Comparison of ENCODE assay signal across 9 cellular contexts in genomic region chr9:128250839-128251558, GRCh38. TPM values are rescaled to one million over a fixed set of nuclear protein-coding genes. Genes with fewer than 3 reads are reported as not detected.
DNase-seq lines count a peak whose midpoint lies in the region; ATAC-seq, FAIRE-seq and TF ChIP-seq lines count a peak whose summit lies in the region.
"Had no signal": no experiment of that assay in that cellular context is flagged by ENCODE, and none has a peak within 500 bp of the region (broad histone marks: within the 10 kb centered on the region; RNA-seq: fewer than 3 reads in every experiment).

No MANE protein-coding gene starts in this region.

- no peak for TF ChIP-seq EP300 in GM12878 (IDR thresholded peaks at IDR 0.05; ENCODE audit: borderline replicate concordance in 1 of 2, control insufficient read depth in 1 of 2, low read depth in 2 of 2, low read length in 2 of 2)

- H3K9me3 ChIP-seq in GM12878 (replicated peaks; ENCODE audit: control insufficient read depth, insufficient read depth, low read length) (no peaks in the 10 kb centered on the region), mononuclear cell (ENCODE audit: low read depth, low read length) (no peaks in the 10 kb centered on the region)

- H3K4me2 ChIP-seq in GM12878 (ENCODE audit: control insufficient read depth, insufficient read depth) = peak overlapping the region; percentile 58

- H3K4me3 Mint-ChIP-seq in CD14-positive monocyte = peak overlapping the region; percentile 56 to 92

- BruUV-seq in GM12878 (replicated peaks; lab: Mats Ljungman, UMichigan) = no TSS peak

- DNase-seq in CD14-positive monocyte (ENCODE audit: low spot score) (no peak), GM12878 (ENCODE audit: low read depth, low spot score) (no peak), medulla oblongata (ENCODE audit: extremely low spot score) (no peak), germinal center (ENCODE audit: low spot score) (no peak), NCI-H774 (lab: John Stamatoyannopoulos, UW) (no peak), NCI-H69 (lab: John Stamatoyannopoulos, UW) (no peak)

- CTCF ChIA-PET in GM12878 (lab: Yijun Ruan, JAX) = interaction anchor here (0.7 to 1.8 kb wide), 4 partner anchors 8 to 90 kb away, joined by 3 to 9 read pairs (median 3); no protein-coding TSS in a partner anchor

- peak; percentile 14 for ATAC-seq in HG02623 (IDR thresholded peaks at IDR 0.05; ENCODE audit: unreplicated experiment)
- ATAC-seq in GM12878 = no peak

- H3K4me3 ChIP-seq in GM12878 (peak overlapping the region; percentile 64; the same call in 1 of the 2 replicates), mononuclear cell (ENCODE audit: low read length) (peak overlapping the region; percentile 34)

- H3K9ac ChIP-seq in GM12878 (ENCODE audit: control insufficient read depth, insufficient read depth, low read length) = no peak overlapping the region

- peak overlapping the region in 2 of 7 donors; percentile 42 to 66 for H3K27ac Mint-ChIP-seq in CD14-positive monocyte

- H3K27ac ChIP-seq in GM12878 (ENCODE audit: control insufficient read depth, insufficient read depth) = no peak overlapping the region

- H3K36me3 Mint-ChIP-seq in CD14-positive monocyte = peaks cover 0 to 8% of the 10 kb centered on the region in 2 donors

- no peak for FAIRE-seq in GM12878 (lab: Jason Lieb, UNC)

- intact Hi-C loops in CD14-positive monocyte (cut with micrococcal nuclease) (loop anchor here in 1 of 2 donors (1.0 kb wide), 1 partner anchor 32 kb away; no protein-coding TSS in a partner anchor), GM12878 (cut with micrococcal nuclease; ENCODE audit: unreplicated experiment) (no loop called here)

- in situ Hi-C loops in GM12878 (cut with MboI) = no loop called here

- no peaks in the 10 kb centered on the region for H4K20me1 ChIP-seq in GM12878 (ENCODE audit: control insufficient read depth, insufficient read depth)

- TF ChIP-seq RAD21 in GM12878 (IDR thresholded peaks at IDR 0.05; ENCODE audit: insufficient read depth, low read depth, low read length) = no peak

- no peak for TF ChIP-seq POLR2A in GM12878 (IDR thresholded peaks at IDR 0.05; ENCODE audit: low read depth, low read length)

- H3K36me3 ChIP-seq in GM12878 (ENCODE audit: control insufficient read depth in 2 of 2, insufficient read depth in 2 of 2, low read length in 1 of 2) = no peaks in the 10 kb centered on the region

- peaks cover 20% of the 10 kb centered on the region for H3K4me1 Mint-ChIP-seq in CD14-positive monocyte

- 6% methylated on average over 20 of the region's 38 CpGs for WGBS in GM12878 (ENCODE audit: insufficient coverage, insufficient replicate concordance, low lambda C conversion rate, missing lambda C conversion rate)

- no peaks in the 10 kb centered on the region for H3K4me1 ChIP-seq in GM12878 (ENCODE audit: control insufficient read depth, insufficient read depth, low read length)
- peaks cover 13% of the 10 kb centered on the region for H3K4me1 ChIP-seq in mononuclear cell (ENCODE audit: insufficient read depth, low read length)

- peaks cover 0 to 3% (median 2%) of the 10 kb centered on the region in 7 donors for H3K9me3 Mint-ChIP-seq in CD14-positive monocyte

- SMC1A ChIA-PET in GM12878 (lab: Charles Lee; ENCODE audit: uncharacterized antibody, unreplicated experiment) = interaction anchor here (1.4 kb wide), 1 partner anchor 10 kb away, joined by 3 read pairs; no protein-coding TSS in a partner anchor

- POLR2A ChIA-PET in GM12878 (lab: Charles Lee) = interaction anchor here (0.9 to 1.4 kb wide), 2 partner anchors 25 to 27 kb away, joined by 3 read pairs; partner anchors contain the start of genes GOLGA2 and SWI5

- RAD21 ChIA-PET in GM12878 (lab: Charles Lee; ENCODE audit: unreplicated experiment) = no interaction called here

- no peaks in the 10 kb centered on the region for H3K79me2 ChIP-seq in GM12878 (ENCODE audit: control insufficient read depth, insufficient read depth, low read length)

- H3K27me3 Mint-ChIP-seq in CD14-positive monocyte (ENCODE audit: low read depth in 3 of 3) = peaks cover 19 to 30% (median 29%) of the 10 kb centered on the region in 3 donors

- H2AFZ ChIP-seq in GM12878 (ENCODE audit: control insufficient read depth, low read depth, low read length) = peak overlapping the region; percentile 28

- peaks cover 0 to 3% of the 10 kb centered on the region in 2 experiments; a peak in 2 of 4 replicates for H3K27me3 ChIP-seq in GM12878 (replicated peaks in 1 of 2; ENCODE audit: control insufficient read depth in 2 of 2, insufficient read depth in 2 of 2, low read length in 1 of 2)
- no peaks in the 10 kb centered on the region for H3K27me3 ChIP-seq in mononuclear cell (ENCODE audit: insufficient read depth, low read length)

- no peak for TF ChIP-seq CTCF in CD14-positive monocyte (IDR thresholded peaks at IDR 0.05)
- TF ChIP-seq CTCF in GM12878 (IDR thresholded peaks at IDR 0.05 in 2 of 3, conservative IDR thresholded peaks at IDR 0.05 in 1 of 3; ENCODE audit: control insufficient read depth in 2 of 3, extremely low read depth in 1 of 3, insufficient read depth in 1 of 3, low read depth in 3 of 3, low read length in 3 of 3) = no peak

RNA-seq across cellular contexts. Expression of gene GOLGA2, which starts 24.8 kb away (rescaled TPM):
- polyA plus RNA-seq in CD14-positive monocyte = 1 to 10 TPM; 2.9 to 4.6 TPM
- 78.7 and 80.1 TPM in 2 replicates for total RNA-seq in GM12878 (2013; cell fraction: nucleolus; rRNA removed)
- 20.2 and 20.7 TPM in 2 replicates for total RNA-seq in GM12878 (2014; rRNA removed)
- total RNA-seq in GM12878 (2014; rRNA removed; fragmentation: Illumina TruSeq; extraction: Trizol) = 18.3 and 19.2 TPM in 2 replicates
- total RNA-seq in GM12878 (2021) = 27.2 and 32.6 TPM in 2 replicates
- polyA plus RNA-seq in GM12878 (2011; ENCODE audit: low read depth) = 32.4 TPM
- 17.9 and 25.2 TPM in 2 replicates for polyA plus RNA-seq in GM12878 (2011; rRNA removed)
- 15.8 and 17.6 TPM in 2 replicates for polyA plus RNA-seq in GM12878 (2011; cell fraction: cytosol; rRNA removed)
- polyA plus RNA-seq in GM12878 (2011; cell fraction: nucleus; rRNA removed) = 41.2 and 49.1 TPM in 2 replicates
- polyA plus RNA-seq in GM12878 (2012) = 47.6 and 61.4 TPM in 2 replicates
- 28.0 and 31.4 TPM in 2 replicates for polyA plus RNA-seq in GM12878 (2014; fragmentation: Illumina TruSeq; extraction: Trizol)
- polyA plus RNA-seq in GM12878 (2014; fragmentation: Nextera tagmentation; extraction: Ambion mirVana) = 1 to 10 TPM; 5.9 to 8.0 TPM
- 29.1 and 34.8 TPM in 2 replicates for polyA plus RNA-seq in GM12878 (2014; rRNA removed)
- polyA plus RNA-seq in GM12878 (2016; fragmentation: Nextera tagmentation; extraction: Ambion mirVana) = 10 to 100 TPM in 1 of 2 experiments, 1 to 10 TPM in 1; 9.3 to 11.5 TPM
- polyA minus RNA-seq in GM12878 (2011; rRNA and poly(A)+ RNA removed) = 12.5 and 14.9 TPM in 2 replicates
- 8.0 and 8.2 TPM in 2 replicates for polyA minus RNA-seq in GM12878 (2011; cell fraction: cytosol; rRNA and poly(A)+ RNA removed)
- polyA minus RNA-seq in GM12878 (2011; cell fraction: nucleus; rRNA and poly(A)+ RNA removed) = 20.2 and 34.4 TPM in 2 replicates
- 18.7 TPM for total RNA-seq in mononuclear cell

RNA-seq across cellular contexts. Expression of gene SWI5, which starts 25.1 kb away (rescaled TPM):
- polyA plus RNA-seq in CD14-positive monocyte = 10 to 100 TPM; 14.4 to 16.2 TPM
- total RNA-seq in GM12878 (2013; cell fraction: nucleolus; rRNA removed) = 5.6 and 6.7 TPM in 2 replicates
- 16.9 and 21.9 TPM in 2 replicates for total RNA-seq in GM12878 (2014; rRNA removed)
- 15.2 and 16.8 TPM in 2 replicates for total RNA-seq in GM12878 (2014; rRNA removed; fragmentation: Illumina TruSeq; extraction: Trizol)
- total RNA-seq in GM12878 (2021) = 13.3 and 15.9 TPM in 2 replicates
- polyA plus RNA-seq in GM12878 (2011; ENCODE audit: low read depth) = 11.3 TPM
- 18.3 and 22.4 TPM in 2 replicates for polyA plus RNA-seq in GM12878 (2011; rRNA removed)
- 24.2 and 25.7 TPM in 2 replicates for polyA plus RNA-seq in GM12878 (2011; cell fraction: cytosol; rRNA removed)
- polyA plus RNA-seq in GM12878 (2011; cell fraction: nucleus; rRNA removed) = 7.5 and 11.9 TPM in 2 replicates
- 18.5 and 19.7 TPM in 2 replicates for polyA plus RNA-seq in GM12878 (2012)
- 14.2 and 15.8 TPM in 2 replicates for polyA plus RNA-seq in GM12878 (2014; fragmentation: Illumina TruSeq; extraction: Trizol)
- polyA plus RNA-seq in GM12878 (2014; fragmentation: Nextera tagmentation; extraction: Ambion mirVana) = 10 to 100 TPM; 14.8 to 19.3 TPM
- polyA plus RNA-seq in GM12878 (2014; rRNA removed) = 22.0 and 23.9 TPM in 2 replicates
- polyA plus RNA-seq in GM12878 (2016; fragmentation: Nextera tagmentation; extraction: Ambion mirVana) = 10 to 100 TPM; 31.4 to 36.2 TPM
- 8.1 and 11.1 TPM in 2 replicates for polyA minus RNA-seq in GM12878 (2011; rRNA and poly(A)+ RNA removed)
- 2.3 TPM in 1 of 2 replicates, not detected in the other for polyA minus RNA-seq in GM12878 (2011; cell fraction: cytosol; rRNA and poly(A)+ RNA removed)
- polyA minus RNA-seq in GM12878 (2011; cell fraction: nucleus; rRNA and poly(A)+ RNA removed) = 0.97 and 2.8 TPM in 2 replicates
- total RNA-seq in mononuclear cell = 5.8 TPM

RNA-seq across cellular contexts. Expression of gene DNM1, which starts 47.8 kb away (rescaled TPM):
- polyA plus RNA-seq in CD14-positive monocyte = under 1 TPM; 0.05 to 0.56 TPM
- 22.4 and 23.7 TPM in 2 replicates for total RNA-seq in GM12878 (2013; cell fraction: nucleolus; rRNA removed)
- total RNA-seq in GM12878 (2014; rRNA removed) = 0.06 TPM in 1 of 2 replicates, not detected in the other
- total RNA-seq in GM12878 (2014; rRNA removed; fragmentation: Illumina TruSeq; extraction: Trizol) = not detected in 2 replicates
- total RNA-seq in GM12878 (2021) = 0.21 and 0.67 TPM in 2 replicates
- not detected for polyA plus RNA-seq in GM12878 (2011; ENCODE audit: low read depth)
- polyA plus RNA-seq in GM12878 (2011; rRNA removed) = 0.06 and 0.19 TPM in 2 replicates
- 0.04 and 0.10 TPM in 2 replicates for polyA plus RNA-seq in GM12878 (2011; cell fraction: cytosol; rRNA removed)
- 0.80 and 1.3 TPM in 2 replicates for polyA plus RNA-seq in GM12878 (2011; cell fraction: nucleus; rRNA removed)
- 0.52 and 0.89 TPM in 2 replicates for polyA plus RNA-seq in GM12878 (2012)
- polyA plus RNA-seq in GM12878 (2014; fragmentation: Illumina TruSeq; extraction: Trizol) = 0.07 TPM in 1 of 2 replicates, not detected in the other
- polyA plus RNA-seq in GM12878 (2014; fragmentation: Nextera tagmentation; extraction: Ambion mirVana) = not detected
- polyA plus RNA-seq in GM12878 (2014; rRNA removed) = 0.18 and 0.29 TPM in 2 replicates
- polyA plus RNA-seq in GM12878 (2016; fragmentation: Nextera tagmentation; extraction: Ambion mirVana) = under 1 TPM; 0.09 to 0.28 TPM
- 0.62 and 1.2 TPM in 2 replicates for polyA minus RNA-seq in GM12878 (2011; rRNA and poly(A)+ RNA removed)
- polyA minus RNA-seq in GM12878 (2011; cell fraction: cytosol; rRNA and poly(A)+ RNA removed) = not detected in 2 replicates
- polyA minus RNA-seq in GM12878 (2011; cell fraction: nucleus; rRNA and poly(A)+ RNA removed) = 0.48 and 1.6 TPM in 2 replicates
- 1.4 TPM for total RNA-seq in mononuclear cell
- total RNA-seq: myocyte had no signal

RNA-seq across cellular contexts. Expression of gene CIZ1, which starts 59.6 kb away (rescaled TPM):
- polyA plus RNA-seq in CD14-positive monocyte (1 to 10 TPM; 3.4 to 5.9 TPM), GM12878 (2011; rRNA removed) (15.8 and 30.3 TPM in 2 replicates), GM12878 (2014; fragmentation: Illumina TruSeq; extraction: Trizol) (43.0 and 58.7 TPM in 2 replicates), GM12878 (2014; fragmentation: Nextera tagmentation; extraction: Ambion mirVana) (1 to 10 TPM; 1.8 to 5.0 TPM), GM12878 (2014; rRNA removed) (40.6 and 49.2 TPM in 2 replicates), GM12878 (2016; fragmentation: Nextera tagmentation; extraction: Ambion mirVana) (10 to 100 TPM; 57.9 to 62.3 TPM)
- total RNA-seq in GM12878 (2013; cell fraction: nucleolus; rRNA removed) = 64.3 and 68.7 TPM in 2 replicates
- total RNA-seq in GM12878 (2014; rRNA removed) (24.1 and 27.6 TPM in 2 replicates), GM12878 (2014; rRNA removed; fragmentation: Illumina TruSeq; extraction: Trizol) (13.9 and 16.3 TPM in 2 replicates), GM12878 (2021) (90.3 and 91.6 TPM in 2 replicates), mononuclear cell (26.0 TPM)
- 33.9 TPM for polyA plus RNA-seq in GM12878 (2011; ENCODE audit: low read depth)
- 33.4 and 34.8 TPM in 2 replicates for polyA plus RNA-seq in GM12878 (2011; cell fraction: cytosol; rRNA removed)
- polyA plus RNA-seq in GM12878 (2011; cell fraction: nucleus; rRNA removed) = 88.1 and 100 TPM in 2 replicates
- polyA plus RNA-seq in GM12878 (2012) = 59.8 and 65.6 TPM in 2 replicates
- polyA minus RNA-seq in GM12878 (2011; rRNA and poly(A)+ RNA removed) = 17.7 and 33.5 TPM in 2 replicates
- 18.4 and 22.6 TPM in 2 replicates for polyA minus RNA-seq in GM12878 (2011; cell fraction: cytosol; rRNA and poly(A)+ RNA removed)
- polyA minus RNA-seq in GM12878 (2011; cell fraction: nucleus; rRNA and poly(A)+ RNA removed) = 10.5 and 18.7 TPM in 2 replicates
